In genomic region chr1:110087812-110088738, GRCh38 we compare ENCODE assay signal across 8 cellular contexts. TPM values are rescaled to one million over a fixed set of nuclear protein-coding genes. Genes with fewer than 3 reads are reported as not detected.
DNase-seq lines count a peak whose midpoint lies in the region; ATAC-seq and TF ChIP-seq lines count a peak whose summit lies in the region.

No MANE protein-coding gene starts in this region.

- ATAC-seq in activated CD4-positive, alpha-beta T cell treated with anti-CD3 and anti-CD28 coated beads for 36 hours = peak; percentile 66
- ATAC-seq in HG02884 (IDR thresholded peaks at IDR 0.05; ENCODE audit: unreplicated experiment) = peak; percentile 64
- ATAC-seq in esophagus mucosa = peak; percentile 58

- H3K9me3 Mint-ChIP-seq in activated CD4-positive, alpha-beta T cell treated with anti-CD3 and anti-CD28 coated beads for 36 hours (ENCODE audit: low read depth) = no peaks in the 10 kb centered on the region
- no peaks in the 10 kb centered on the region for H3K9me3 Mint-ChIP-seq in nephron

- no peaks in the 10 kb centered on the region for H3K36me3 Mint-ChIP-seq in activated CD4-positive, alpha-beta T cell treated with anti-CD3 and anti-CD28 coated beads for 36 hours (ENCODE audit: low read depth)
- no peaks in the 10 kb centered on the region for H3K36me3 Mint-ChIP-seq in nephron (ENCODE audit: low read depth)

- POLR2A ChIA-PET in activated CD4-positive, alpha-beta T cell treated with anti-CD3 and anti-CD28 coated beads for 36 hours (lab: Charles Lee) = interaction anchor here (0.6 to 0.7 kb wide), 2 partner anchors 149 to 311 kb away, joined by 3 read pairs; no protein-coding TSS in a partner anchor

- peaks cover 13% of the 10 kb centered on the region for H3K4me1 Mint-ChIP-seq in activated CD4-positive, alpha-beta T cell treated with anti-CD3 and anti-CD28 coated beads for 36 hours
- peaks cover 11% of the 10 kb centered on the region for H3K4me1 Mint-ChIP-seq in nephron

- peak; percentile 57 to 62 (median 60) for TF ChIP-seq CTCF in nephron (IDR thresholded peaks at IDR 0.05; ENCODE audit: unreplicated experiment in 3 of 3)

- CTCF ChIA-PET in activated CD4-positive, alpha-beta T cell treated with anti-CD3 and anti-CD28 coated beads for 36 hours (lab: Charles Lee) = interaction anchor here (0.6 to 6.9 kb wide), 22 partner anchors 9 to 408 kb away, joined by 3 to 128 read pairs (median 4); no protein-coding TSS in a partner anchor

- H3K4me3 Mint-ChIP-seq in activated CD4-positive, alpha-beta T cell treated with anti-CD3 and anti-CD28 coated beads for 36 hours = no peak overlapping the region
- H3K4me3 Mint-ChIP-seq in nephron = peak overlapping the region in 1 of 3 experiments; percentile 53

- no peak overlapping the region for H3K27ac Mint-ChIP-seq in activated CD4-positive, alpha-beta T cell treated with anti-CD3 and anti-CD28 coated beads for 36 hours
- no peak overlapping the region for H3K27ac Mint-ChIP-seq in nephron

- peak; percentile 69 for DNase-seq in activated CD4-positive, alpha-beta T cell treated with anti-CD3 and anti-CD28 coated beads for 36 hours
- DNase-seq in activated CD4-positive, alpha-beta T cell treated with anti-CD3 and anti-CD28 coated beads for 1 hour = no peak
- peak; percentile 65 for DNase-seq in NCI-H2196 treated with DMSO at 0.1 percent for 48 hours (lab: John Stamatoyannopoulos, UW; ENCODE audit: unreplicated experiment)
- DNase-seq in activated CD4-positive, alpha-beta T cell treated with anti-CD3 and anti-CD28 coated beads, Interleukin-2, amount 50 U/mL, for 48 hours = peak; percentile 46 to 61
- DNase-seq in central memory CD4-positive, alpha-beta T cell = no peak

- intact Hi-C loops in activated CD4-positive, alpha-beta T cell treated with anti-CD3 and anti-CD28 coated beads for 36 hours (cut with DNase I, micrococcal nuclease) = loop anchor here (1.0 kb wide), 1 partner anchor 18 kb away; no protein-coding TSS in a partner anchor

- H3K27me3 Mint-ChIP-seq in activated CD4-positive, alpha-beta T cell treated with anti-CD3 and anti-CD28 coated beads for 36 hours = peaks cover 42% of the 10 kb centered on the region
- H3K27me3 Mint-ChIP-seq in nephron (ENCODE audit: low read depth) = peaks cover 88% of the 10 kb centered on the region

RNA-seq across cellular contexts. Expression of gene ALX3, which starts 17.6 kb away (rescaled TPM):
- not detected for total RNA-seq in activated CD4-positive, alpha-beta T cell treated with anti-CD3 and anti-CD28 coated beads for 36 hours
- not detected for total RNA-seq in esophagus mucosa

RNA-seq across cellular contexts. Expression of gene UBL4B, which starts 24.2 kb away (rescaled TPM):
- not detected for total RNA-seq in activated CD4-positive, alpha-beta T cell treated with anti-CD3 and anti-CD28 coated beads for 36 hours
- not detected for total RNA-seq in esophagus mucosa

RNA-seq across cellular contexts. Expression of gene STRIP1, which starts 53.7 kb away (rescaled TPM):
- total RNA-seq in activated CD4-positive, alpha-beta T cell treated with anti-CD3 and anti-CD28 coated beads for 36 hours = 10 to 100 TPM; 20.7 to 21.5 TPM
- 20.8 TPM for total RNA-seq in esophagus mucosa

Comparison
In these comparisons a context has a peak if more than half of its experiments do, and no peak if none do; other contexts are left out.
1. DNase-seq: peak in activated CD4-positive, alpha-beta T cell treated with anti-CD3 and anti-CD28 coated beads for 36 hours (single experiment), NCI-H2196 treated with DMSO at 0.1 percent for 48 hours (single experiment) and activated CD4-positive, alpha-beta T cell treated with anti-CD3 and anti-CD28 coated beads, Interleukin-2, amount 50 U/mL, for 48 hours (2 of 2); none in activated CD4-positive, alpha-beta T cell treated with anti-CD3 and anti-CD28 coated beads for 1 hour (single experiment) and central memory CD4-positive, alpha-beta T cell (single experiment).
2. Peak in every context shown above with its lines, with median percentiles within 50 percentile points of each other: ATAC-seq.